In the genomic region with DNA sequence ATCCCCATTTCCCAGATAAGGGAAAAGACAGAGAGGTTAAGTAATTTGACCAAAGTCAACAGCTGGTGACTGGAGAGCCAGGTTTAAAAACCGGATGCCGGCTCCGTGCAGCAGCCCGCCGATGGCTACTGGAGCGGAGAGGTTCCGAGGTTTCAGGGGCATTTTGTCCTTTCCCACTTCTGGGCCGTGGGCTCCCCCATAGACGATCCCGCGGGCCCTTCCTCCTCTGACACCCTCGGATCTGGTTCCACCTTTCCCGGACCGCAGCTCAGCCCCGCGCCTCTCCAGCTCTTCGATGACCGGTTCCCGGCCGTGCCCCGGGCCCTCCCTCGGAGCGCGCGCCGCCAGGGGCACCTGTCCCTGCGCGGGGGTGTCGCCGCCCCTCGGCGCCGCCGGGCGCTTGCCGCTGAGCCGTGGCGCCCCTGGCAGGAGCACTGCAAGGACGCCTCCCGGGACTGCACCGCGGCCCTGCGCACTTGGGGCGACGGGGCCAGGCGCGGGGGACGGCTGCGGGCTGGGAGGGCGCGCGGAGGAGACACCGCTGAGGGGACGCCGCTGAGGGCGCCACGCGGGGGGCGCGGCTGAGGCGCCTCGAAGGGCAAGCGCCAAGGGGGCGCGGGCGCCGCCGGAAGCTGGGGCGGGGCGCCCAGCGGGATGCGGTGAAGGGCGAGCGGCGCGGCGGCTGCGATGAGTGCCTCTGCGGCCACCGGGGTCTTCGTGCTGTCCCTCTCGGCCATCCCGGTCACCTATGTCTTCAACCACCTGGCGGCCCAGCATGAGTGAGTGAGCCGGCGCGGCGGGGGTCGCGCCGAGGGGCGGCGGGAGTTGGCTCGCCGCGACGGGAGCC, we compare ENCODE assay signal across 1 cellular context.
TF ChIP-seq lines count a peak whose summit lies in the region.

Gene TM6SF1 (plus strand): TSS at position 652 of the 847 bp plus-strand sequence. CDS start 36 bp downstream, at position 688.

TF ChIP-seq in HEK293, 187 proteins besides CTCF, POLR2A, EP300 and RAD21 (continued from another document and continues in another):
- TF ChIP-seq INSM2 (tag by site-specific recombination; IDR thresholded peaks at IDR 0.05), result no peak
- no peak for TF ChIP-seq ZNF654 (tag by site-specific recombination; IDR thresholded peaks at IDR 0.05; ENCODE audit: low read depth)
- TF ChIP-seq ZNF624 (tag by site-specific recombination; IDR thresholded peaks at IDR 0.05), result no peak
- TF ChIP-seq ZNF777 (tag by site-specific recombination; IDR thresholded peaks at IDR 0.05; ENCODE audit: borderline replicate concordance), result no peak; the same call in 1 of the 2 replicates
- TF ChIP-seq, protein P1, sequence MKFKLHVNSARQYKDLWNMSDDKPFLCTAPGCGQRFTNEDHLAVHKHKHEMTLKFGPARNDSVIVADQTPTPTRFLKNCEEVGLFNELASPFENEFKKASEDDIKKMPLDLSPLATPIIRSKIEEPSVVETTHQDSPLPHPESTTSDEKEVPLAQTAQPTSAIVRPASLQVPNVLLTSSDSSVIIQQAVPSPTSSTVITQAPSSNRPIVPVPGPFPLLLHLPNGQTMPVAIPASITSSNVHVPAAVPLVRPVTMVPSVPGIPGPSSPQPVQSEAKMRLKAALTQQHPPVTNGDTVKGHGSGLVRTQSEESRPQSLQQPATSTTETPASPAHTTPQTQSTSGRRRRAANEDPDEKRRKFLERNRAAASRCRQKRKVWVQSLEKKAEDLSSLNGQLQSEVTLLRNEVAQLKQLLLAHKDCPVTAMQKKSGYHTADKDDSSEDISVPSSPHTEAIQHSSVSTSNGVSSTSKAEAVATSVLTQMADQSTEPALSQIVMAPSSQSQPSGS (tag by site-specific recombination; IDR thresholded peaks at IDR 0.05; ENCODE audit: low read depth), result no peak
- TF ChIP-seq ZNF555 (tag by site-specific recombination; conservative IDR thresholded peaks at IDR 0.05), result no peak
- TF ChIP-seq ZEB2 (tag by site-specific recombination; IDR thresholded peaks at IDR 0.05), result no peak
- no peak for TF ChIP-seq MZF1 (tag by site-specific recombination; IDR thresholded peaks at IDR 0.05; ENCODE audit: borderline replicate concordance)
- no peak for TF ChIP-seq OSR2 (tag by site-specific recombination; IDR thresholded peaks at IDR 0.05)
- no peak for TF ChIP-seq KLF1 (tag by site-specific recombination; IDR thresholded peaks at IDR 0.05)
- no peak for TF ChIP-seq ZNF830 (tag by site-specific recombination; IDR thresholded peaks at IDR 0.05; ENCODE audit: low read depth)
- TF ChIP-seq ZNF623 (tag by site-specific recombination; IDR thresholded peaks at IDR 0.05), result no peak
- TF ChIP-seq ZFP37 (tag by site-specific recombination; IDR thresholded peaks at IDR 0.05), result no peak
- no peak for TF ChIP-seq ZNF280C (tag by site-specific recombination; IDR thresholded peaks at IDR 0.05)
- TF ChIP-seq ZNF571 (tag by site-specific recombination; IDR thresholded peaks at IDR 0.05), result no peak
- TF ChIP-seq ZNF148 (tag by site-specific recombination; IDR thresholded peaks at IDR 0.05; ENCODE audit: borderline replicate concordance), result no peak
- no peak for TF ChIP-seq ZNF843 (tag by site-specific recombination; IDR thresholded peaks at IDR 0.05)
- no peak for TF ChIP-seq ZNF585B (tag by site-specific recombination; IDR thresholded peaks at IDR 0.05)
- TF ChIP-seq BCL11B (tag by site-specific recombination; IDR thresholded peaks at IDR 0.05; ENCODE audit: low read depth), result no peak
- TF ChIP-seq SP3 (tag by site-specific recombination; IDR thresholded peaks at IDR 0.05), result no peak
- no peak for TF ChIP-seq ZNF292 (tag by site-specific recombination; IDR thresholded peaks at IDR 0.05; ENCODE audit: borderline replicate concordance, low read depth)
- no peak for TF ChIP-seq ZNF248 (tag by site-specific recombination; IDR thresholded peaks at IDR 0.05)
- TF ChIP-seq ZNF223 (tag by site-specific recombination; IDR thresholded peaks at IDR 0.05), result 0 out of 2 replicates have a peak, but pooled peaks have one; percentile 17
- TF ChIP-seq, protein P2, sequence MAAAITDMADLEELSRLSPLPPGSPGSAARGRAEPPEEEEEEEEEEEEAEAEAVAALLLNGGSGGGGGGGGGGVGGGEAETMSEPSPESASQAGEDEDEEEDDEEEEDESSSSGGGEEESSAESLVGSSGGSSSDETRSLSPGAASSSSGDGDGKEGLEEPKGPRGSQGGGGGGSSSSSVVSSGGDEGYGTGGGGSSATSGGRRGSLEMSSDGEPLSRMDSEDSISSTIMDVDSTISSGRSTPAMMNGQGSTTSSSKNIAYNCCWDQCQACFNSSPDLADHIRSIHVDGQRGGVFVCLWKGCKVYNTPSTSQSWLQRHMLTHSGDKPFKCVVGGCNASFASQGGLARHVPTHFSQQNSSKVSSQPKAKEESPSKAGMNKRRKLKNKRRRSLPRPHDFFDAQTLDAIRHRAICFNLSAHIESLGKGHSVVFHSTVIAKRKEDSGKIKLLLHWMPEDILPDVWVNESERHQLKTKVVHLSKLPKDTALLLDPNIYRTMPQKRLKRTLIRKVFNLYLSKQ (tag by site-specific recombination; IDR thresholded peaks at IDR 0.05; ENCODE audit: borderline replicate concordance), result no peak
- no peak for TF ChIP-seq ZNF140 (tag by site-specific recombination; IDR thresholded peaks at IDR 0.05)
- no peak for TF ChIP-seq ZNF707 (tag by site-specific recombination; IDR thresholded peaks at IDR 0.05)
- no peak for TF ChIP-seq ZNF529 (tag by site-specific recombination; IDR thresholded peaks at IDR 0.05; ENCODE audit: insufficient replicate concordance)
- TF ChIP-seq, protein P3, sequence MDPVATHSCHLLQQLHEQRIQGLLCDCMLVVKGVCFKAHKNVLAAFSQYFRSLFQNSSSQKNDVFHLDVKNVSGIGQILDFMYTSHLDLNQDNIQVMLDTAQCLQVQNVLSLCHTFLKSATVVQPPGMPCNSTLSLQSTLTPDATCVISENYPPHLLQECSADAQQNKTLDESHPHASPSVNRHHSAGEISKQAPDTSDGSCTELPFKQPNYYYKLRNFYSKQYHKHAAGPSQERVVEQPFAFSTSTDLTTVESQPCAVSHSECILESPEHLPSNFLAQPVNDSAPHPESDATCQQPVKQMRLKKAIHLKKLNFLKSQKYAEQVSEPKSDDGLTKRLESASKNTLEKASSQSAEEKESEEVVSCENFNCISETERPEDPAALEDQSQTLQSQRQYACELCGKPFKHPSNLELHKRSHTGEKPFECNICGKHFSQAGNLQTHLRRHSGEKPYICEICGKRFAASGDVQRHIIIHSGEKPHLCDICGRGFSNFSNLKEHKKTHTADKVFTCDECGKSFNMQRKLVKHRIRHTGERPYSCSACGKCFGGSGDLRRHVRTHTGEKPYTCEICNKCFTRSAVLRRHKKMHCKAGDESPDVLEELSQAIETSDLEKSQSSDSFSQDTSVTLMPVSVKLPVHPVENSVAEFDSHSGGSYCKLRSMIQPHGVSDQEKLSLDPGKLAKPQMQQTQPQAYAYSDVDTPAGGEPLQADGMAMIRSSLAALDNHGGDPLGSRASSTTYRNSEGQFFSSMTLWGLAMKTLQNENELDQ (tag by site-specific recombination; IDR thresholded peaks at IDR 0.05; ENCODE audit: low read depth), result no peak
- TF ChIP-seq TSHZ1 (tag by site-specific recombination; IDR thresholded peaks at IDR 0.05; ENCODE audit: borderline replicate concordance), result no peak
- no peak for TF ChIP-seq ZNF18 (tag by site-specific recombination; IDR thresholded peaks at IDR 0.05)
- TF ChIP-seq ZBTB44 (tag by site-specific recombination; IDR thresholded peaks at IDR 0.05), result no peak
- TF ChIP-seq ZNF677 (tag by site-specific recombination; IDR thresholded peaks at IDR 0.05), result no peak
- TF ChIP-seq HOXC10 (CRISPR knock-in tag; IDR thresholded peaks at IDR 0.05), result no peak
- TF ChIP-seq MYNN (tag by site-specific recombination; IDR thresholded peaks at IDR 0.05; ENCODE audit: borderline replicate concordance), result no peak
- TF ChIP-seq ZNF266 (tag by site-specific recombination; IDR thresholded peaks at IDR 0.05; ENCODE audit: low read depth), result no peak
- no peak for TF ChIP-seq TRIM28 (IDR thresholded peaks at IDR 0.05; ENCODE audit: borderline replicate concordance, low read length)
- TF ChIP-seq TCF7L2 (IDR thresholded peaks at IDR 0.05; ENCODE audit: borderline replicate concordance, low read depth, low read length), result no peak
- 0 out of 2 replicates have a peak, but pooled peaks have one; percentile 17 for TF ChIP-seq SP2 (tag by site-specific recombination; IDR thresholded peaks at IDR 0.05)
